8 cellular contexts compared by ENCODE assay signal in the genomic region with DNA sequence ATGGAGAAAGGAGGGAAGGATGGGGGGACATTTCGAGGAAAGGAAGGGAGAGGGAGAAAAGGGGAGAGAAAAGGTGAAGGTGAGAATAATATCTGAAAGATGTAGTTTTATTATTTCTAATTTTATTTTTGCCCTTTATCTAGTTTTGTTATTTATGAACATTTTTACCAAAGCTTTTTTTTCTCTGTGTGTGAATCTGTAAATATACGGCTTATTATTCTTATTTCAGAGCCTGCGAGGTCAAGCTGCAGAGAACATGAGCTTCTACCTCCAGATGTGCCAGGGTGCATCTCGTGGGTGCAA. TPM values are rescaled to one million over a fixed set of nuclear protein-coding genes. Genes with fewer than 3 reads are reported as not detected.
DNase-seq lines count a peak whose midpoint lies in the region; ATAC-seq and TF ChIP-seq lines count a peak whose summit lies in the region.

No MANE protein-coding gene starts in this region.

- H3K4me1 Mint-ChIP-seq in activated CD8-positive, alpha-beta T cell treated with anti-CD3 and anti-CD28 coated beads, Interleukin-2, amount 10 ng/mL, durations not matched to agents 7 days and 5 days (ENCODE audit: low read depth), result peaks cover 36% of the 10 kb centered on the region

- intact Hi-C loops in sigmoid colon (cut with DNase I), result loop anchor here (2.0 to 10.0 kb wide), 3 partner anchors 50 to 89 kb away; partner anchors contain the start of genes POLR1H and PPP1R11

- DNase-seq in HAP-1 (ENCODE audit: low spot score in 2 of 2) (no peak), hepatocyte (ENCODE audit: low spot score) (no peak), sigmoid colon (no peak), islet precursor cell (no peak), nucleus accumbens (lab: John Stamatoyannopoulos, UW) (no peak), DMS 273 treated with DMSO at 0.1 percent for 48 hours (lab: John Stamatoyannopoulos, UW) (no peak)
- no peak for DNase-seq in activated CD8-positive, alpha-beta T cell treated with anti-CD3 and anti-CD28 coated beads, Interleukin-2, amount 10 ng/mL, durations not matched to agents 7 days and 5 days
- no peak for DNase-seq in effector CD4-positive, alpha-beta T cell

- H3K27me3 ChIP-seq in HAP-1 (ENCODE audit: low read depth), result no peaks in the 10 kb centered on the region
- H3K27me3 ChIP-seq in hepatocyte, result peaks cover 37% of the 10 kb centered on the region
- no peaks in the 10 kb centered on the region for H3K27me3 ChIP-seq in sigmoid colon

- H3K9me3 Mint-ChIP-seq in activated CD8-positive, alpha-beta T cell treated with anti-CD3 and anti-CD28 coated beads, Interleukin-2, amount 10 ng/mL, durations not matched to agents 7 days and 5 days (ENCODE audit: insufficient read depth), result no peaks in the 10 kb centered on the region

- CTCF ChIA-PET in activated CD8-positive, alpha-beta T cell treated with anti-CD3 and anti-CD28 coated beads, Interleukin-2, amount 10 ng/mL, durations not matched to agents 7 days and 5 days (lab: Charles Lee), result interaction anchor here (1.2 to 1.8 kb wide), 2 partner anchors 13 to 129 kb away, joined by 3 to 6 read pairs; no protein-coding TSS in a partner anchor

- WGBS in hepatocyte (ENCODE audit: low lambda C conversion rate, missing lambda C conversion rate), result 56% methylated on average over 4 of the region's 4 CpGs
- WGBS in sigmoid colon, 2 donors, result 52 to 66% methylated on average over 4 of the region's 4 CpGs

- H3K4me3 ChIP-seq in HAP-1, result peak overlapping the region; percentile 26
- H3K4me3 ChIP-seq in hepatocyte, result no peak overlapping the region
- peak overlapping the region; percentile 26 to 58 (median 54) for H3K4me3 ChIP-seq in sigmoid colon

- peaks cover 4% of the 10 kb centered on the region for H3K36me3 Mint-ChIP-seq in activated CD8-positive, alpha-beta T cell treated with anti-CD3 and anti-CD28 coated beads, Interleukin-2, amount 10 ng/mL, durations not matched to agents 7 days and 5 days (ENCODE audit: low read depth)

- in situ Hi-C loops in HAP-1 (cut with MboI; ENCODE audit: low sequenced_read_pairs), result no loop called here

- peak overlapping the region; percentile 1 for H3K4me3 Mint-ChIP-seq in activated CD8-positive, alpha-beta T cell treated with anti-CD3 and anti-CD28 coated beads, Interleukin-2, amount 10 ng/mL, durations not matched to agents 7 days and 5 days

- no peaks in the 10 kb centered on the region for H3K79me2 ChIP-seq in hepatocyte

- TF ChIP-seq EP300 in sigmoid colon (IDR thresholded peaks at IDR 0.05), result no peak

- H4K20me1 ChIP-seq in hepatocyte (ENCODE audit: insufficient read depth, poor library complexity, severe bottlenecking), result no peaks in the 10 kb centered on the region

- peak overlapping the region; percentile 19 for H2AFZ ChIP-seq in hepatocyte

- H3K27ac Mint-ChIP-seq in activated CD8-positive, alpha-beta T cell treated with anti-CD3 and anti-CD28 coated beads, Interleukin-2, amount 10 ng/mL, durations not matched to agents 7 days and 5 days, result no peak overlapping the region

- H3K4me2 ChIP-seq in hepatocyte, result peak overlapping the region; percentile 78

- H3K27ac ChIP-seq in hepatocyte (peak overlapping the region; percentile 59), sigmoid colon (peak overlapping the region; percentile 89 to 97 (median 93))

- POLR2A ChIA-PET in activated CD8-positive, alpha-beta T cell treated with anti-CD3 and anti-CD28 coated beads, Interleukin-2, amount 10 ng/mL, durations not matched to agents 7 days and 5 days (lab: Charles Lee), result no interaction called here

- H3K4me1 ChIP-seq in HAP-1 (peaks cover 3% of the 10 kb centered on the region; the same call in 1 of the 2 replicates), hepatocyte (ENCODE audit: insufficient read depth) (peaks cover 13% of the 10 kb centered on the region), sigmoid colon (peaks cover 0 to 27% (median 24%) of the 10 kb centered on the region in 4 donors)

- H3K9me2 ChIP-seq in hepatocyte (replicated peaks; ENCODE audit: insufficient read depth), result no peaks in the 10 kb centered on the region

- no peaks in the 10 kb centered on the region for H3K36me3 ChIP-seq in HAP-1 (replicated peaks)
- H3K36me3 ChIP-seq in hepatocyte (replicated peaks; ENCODE audit: insufficient read depth, low read depth), result no peaks in the 10 kb centered on the region
- no peaks in the 10 kb centered on the region for H3K36me3 ChIP-seq in sigmoid colon

- peaks cover 55% of the 10 kb centered on the region for H3K27me3 Mint-ChIP-seq in activated CD8-positive, alpha-beta T cell treated with anti-CD3 and anti-CD28 coated beads, Interleukin-2, amount 10 ng/mL, durations not matched to agents 7 days and 5 days (ENCODE audit: low read depth)

- TF ChIP-seq CTCF in hepatocyte (IDR thresholded peaks at IDR 0.05; ENCODE audit: poor library complexity) (no peak), sigmoid colon (IDR thresholded peaks at IDR 0.05) (no peak)

- no peaks in the 10 kb centered on the region for H3K9me3 ChIP-seq in HAP-1
- no peaks in the 10 kb centered on the region for H3K9me3 ChIP-seq in hepatocyte (ENCODE audit: low read depth)
- H3K9me3 ChIP-seq in sigmoid colon, result no peaks in the 10 kb centered on the region

- no peak for ATAC-seq in activated CD8-positive, alpha-beta T cell treated with anti-CD3 and anti-CD28 coated beads, Interleukin-2, amount 10 ng/mL, durations not matched to agents 7 days and 5 days

- no peak for TF ChIP-seq POLR2A in sigmoid colon (IDR thresholded peaks at IDR 0.05)

RNA-seq across cellular contexts. Expression of gene HLA-A, which starts 35.0 kb away (rescaled TPM):
- total RNA-seq in activated CD8-positive, alpha-beta T cell treated with anti-CD3 and anti-CD28 coated beads, Interleukin-2, amount 10 ng/mL, durations not matched to agents 7 days and 5 days, result 1,000 to 10,000 TPM; 1,178 to 1,183 TPM
- total RNA-seq in hepatocyte (293 and 339 TPM in 2 replicates), sigmoid colon (100 to 1,000 TPM; 279 to 524 (median 398) TPM)
- polyA plus RNA-seq in hepatocyte (349 and 350 TPM in 2 replicates), sigmoid colon (1,000 to 10,000 TPM in 1 of 3 donors, 100 to 1,000 TPM in 2; 302 to 2,938 (median 684) TPM)
